ENCODE assay signal across 14 cellular contexts in genomic region chr19:40584007-40584406, GRCh38. TPM values are rescaled to one million over a fixed set of nuclear protein-coding genes. Genes with fewer than 3 reads are reported as not detected.
DNase-seq lines count a peak whose midpoint lies in the region; ATAC-seq, FAIRE-seq and TF ChIP-seq lines count a peak whose summit lies in the region.
"Had no signal": no experiment of that assay in that cellular context is flagged by ENCODE, and none has a peak within 500 bp of the region (broad histone marks: within the 10 kb centered on the region; RNA-seq: fewer than 3 reads in every experiment).

No MANE protein-coding gene starts in this region.

- H3K9me3 Mint-ChIP-seq in GM23338, result no peaks in the 10 kb centered on the region

- DNase-seq in GM23338 (ENCODE audit: low spot score), result peak; percentile 51
- no peak for DNase-seq in WERI-Rb-1
- no peak for DNase-seq in keratinocyte (ENCODE audit: low read depth, low spot score)
- DNase-seq in H7, result no peak
- no peak for DNase-seq in ascending aorta (ENCODE audit: low spot score in 2 of 2)
- DNase-seq in NCI-H146 treated with DMSO at 0.1 percent for 48 hours (lab: John Stamatoyannopoulos, UW; ENCODE audit: unreplicated experiment), result no peak
- no peak for DNase-seq in NCI-H2227 treated with DMSO at 0.1 percent for 48 hours (lab: John Stamatoyannopoulos, UW)
- DNase-seq: activated CD4-positive, alpha-beta T cell treated with anti-CD3 and anti-CD28 coated beads for 4 hours; activated naive CD4-positive, alpha-beta T cell treated with anti-CD3 and anti-CD28 coated beads, Interleukin-2, amount 50 U/mL, for 16 hours; DMS79 treated with DMSO at 0.1 percent for 48 hours; KBM-7; mucosa of descending colon; NCI-H2171 treated with DMSO at 0.1 percent for 48 hours had no signal

- no peaks in the 10 kb centered on the region for H3K9me1 ChIP-seq in keratinocyte (ENCODE audit: control insufficient read depth, extremely low read depth, insufficient read depth, low read length)

- peak; percentile 42 to 59 for TF ChIP-seq CTCF in GM23338 (conservative IDR thresholded peaks at IDR 0.05; ENCODE audit: low read depth in 2 of 2)
- 0 out of 2 replicates have a peak, but pooled peaks have one; percentile 21 for TF ChIP-seq CTCF in WERI-Rb-1 (IDR thresholded peaks at IDR 0.05; ENCODE audit: low read depth, low read length)
- TF ChIP-seq CTCF in keratinocyte (optimal IDR thresholded peaks at IDR 0.05 in 1 of 3, IDR thresholded peaks at IDR 0.05 in 1 of 3, conservative IDR thresholded peaks at IDR 0.05 in 1 of 3; ENCODE audit: extremely low read depth in 1 of 3, insufficient read depth in 2 of 3, low read length in 3 of 3), result peak in 2 of 3 experiments; percentile 17 to 39
- TF ChIP-seq CTCF in ascending aorta (IDR thresholded peaks at IDR 0.05), result no peak

- dilution Hi-C loops in keratinocyte (cut with MboI; ENCODE audit: extremely low pct_ligation_motif_present, low sequenced_read_pairs), result no loop called here

- H2AFZ ChIP-seq in GM23338, result no peak overlapping the region
- H2AFZ ChIP-seq in keratinocyte (ENCODE audit: control insufficient read depth, low read length), result no peak overlapping the region

- peaks cover 72 to 95% (median 85%) of the 10 kb centered on the region in 11 experiments for H3K36me3 ChIP-seq in BLaER1 treated with 17β-estradiol and CSF1 and Interleukin-3, amounts not matched to agents 10 nM and 100 nM
- H3K36me3 ChIP-seq in GM23338 (ENCODE audit: insufficient read depth), result peaks cover 11% of the 10 kb centered on the region; the same call in 1 of the 2 replicates
- H3K36me3 ChIP-seq in WERI-Rb-1, result peaks cover 17% of the 10 kb centered on the region
- peaks cover 10 to 13% of the 10 kb centered on the region in 2 experiments for H3K36me3 ChIP-seq in keratinocyte (ENCODE audit: control insufficient read depth in 2 of 2, extremely low read depth in 1 of 2, insufficient read depth in 2 of 2, low read length in 2 of 2)
- peaks cover 10% of the 10 kb centered on the region for H3K36me3 ChIP-seq in H7 (replicated peaks; ENCODE audit: control insufficient read depth, insufficient read depth, low read length)
- H3K36me3 ChIP-seq in ascending aorta, result peaks cover 61 to 73% of the 10 kb centered on the region in 2 donors

- FAIRE-seq in keratinocyte (lab: Jason Lieb, UNC), result no peak

- peaks cover 0 to 10% (median 3%) of the 10 kb centered on the region in 11 experiments; a peak in 6 of 22 replicates for H4K20me1 ChIP-seq in BLaER1 treated with 17β-estradiol and CSF1 and Interleukin-3, amounts not matched to agents 10 nM and 100 nM
- H4K20me1 ChIP-seq in GM23338 (replicated peaks; ENCODE audit: insufficient read depth), result peaks cover 11% of the 10 kb centered on the region; the same call in 1 of the 2 replicates
- H4K20me1 ChIP-seq in keratinocyte (ENCODE audit: control insufficient read depth, extremely low read depth, insufficient read depth, low read length), result no peaks in the 10 kb centered on the region

- H3K4me1 ChIP-seq in BLaER1 treated with 17β-estradiol and CSF1 and Interleukin-3, amounts not matched to agents 10 nM and 100 nM, result peaks cover 70 to 100% (median 91%) of the 10 kb centered on the region in 10 experiments
- H3K4me1 ChIP-seq in GM23338 (ENCODE audit: insufficient read depth) (no peaks in the 10 kb centered on the region), keratinocyte (ENCODE audit: control insufficient read depth, extremely low read depth, insufficient read depth, low read length) (peaks cover 11% of the 10 kb centered on the region), ascending aorta (no peaks in the 10 kb centered on the region)

- H3K79me2 ChIP-seq in GM23338 (replicated peaks; ENCODE audit: insufficient read depth) (no peaks in the 10 kb centered on the region), keratinocyte (ENCODE audit: control insufficient read depth, insufficient read depth, low read length) (no peaks in the 10 kb centered on the region)

- H3K4me2 ChIP-seq in BLaER1 treated with 17β-estradiol and CSF1 and Interleukin-3, amounts not matched to agents 10 nM and 100 nM, result peak overlapping the region in 10 of 11 experiments; percentile 87 to 99 (median 97); a peak in 20 of 22 replicates
- no peak overlapping the region for H3K4me2 ChIP-seq in GM23338
- H3K4me2 ChIP-seq in keratinocyte (ENCODE audit: control insufficient read depth, extremely low read depth, insufficient read depth, low read depth, low read length), result no peak overlapping the region

- intact Hi-C loops in ascending aorta (cut with DNase I), result no loop called here

- peaks cover 8% of the 10 kb centered on the region for H3K27me3 Mint-ChIP-seq in GM23338 (ENCODE audit: insufficient read depth, low read depth, poor library complexity)

- H3K4me1 Mint-ChIP-seq in GM23338, result no peaks in the 10 kb centered on the region

- H3K27ac Mint-ChIP-seq in GM23338, result no peak overlapping the region

- H3K36me3 Mint-ChIP-seq in GM23338 (ENCODE audit: low read depth), result peaks cover 45% of the 10 kb centered on the region

- H3K9me3 ChIP-seq in BLaER1 treated with 17β-estradiol and CSF1 and Interleukin-3, amounts not matched to agents 10 nM and 100 nM (replicated peaks in 1 of 11), result no peaks in the 10 kb centered on the region
- H3K9me3 ChIP-seq in WERI-Rb-1 (ENCODE audit: severe bottlenecking) (no peaks in the 10 kb centered on the region), keratinocyte (ENCODE audit: control insufficient read depth, low read depth, low read length) (no peaks in the 10 kb centered on the region), ascending aorta (no peaks in the 10 kb centered on the region)
- H3K9me3 ChIP-seq: mucosa of descending colon had no signal

- peak; percentile 64 for ATAC-seq in GM23338
- ATAC-seq: mucosa of descending colon had no signal

- H3K4me3 Mint-ChIP-seq in GM23338, result no peak overlapping the region

- 0 out of 2 replicates have a peak, but pooled peaks cover 4% of the 10 kb centered on the region for H3F3A ChIP-seq in GM23338 (replicated peaks; ENCODE audit: low read depth)

- H3K4me3 ChIP-seq in BLaER1 treated with 17β-estradiol and CSF1 and Interleukin-3, amounts not matched to agents 10 nM and 100 nM, result peak overlapping the region in 5 of 10 experiments; percentile 33 to 68 (median 51); a peak in 6 of 20 replicates
- no peak overlapping the region for H3K4me3 ChIP-seq in GM23338
- no peak overlapping the region for H3K4me3 ChIP-seq in WERI-Rb-1 (ENCODE audit: low read depth, low read length)
- H3K4me3 ChIP-seq in keratinocyte (ENCODE audit: control insufficient read depth in 2 of 3, extremely low read depth in 1 of 3, insufficient read depth in 2 of 3, low read depth in 1 of 3, low read length in 3 of 3), result no peak overlapping the region
- no peak overlapping the region for H3K4me3 ChIP-seq in H7 (ENCODE audit: insufficient read depth, low read depth, low read length)
- H3K4me3 ChIP-seq in ascending aorta, result no peak overlapping the region
- H3K4me3 ChIP-seq: mucosa of descending colon had no signal

- peak overlapping the region in 9 of 11 experiments; percentile 51 to 85 (median 80); a peak in 14 of 22 replicates for H3K9ac ChIP-seq in BLaER1 treated with 17β-estradiol and CSF1 and Interleukin-3, amounts not matched to agents 10 nM and 100 nM
- no peak overlapping the region for H3K9ac ChIP-seq in keratinocyte (ENCODE audit: control insufficient read depth, extremely low read depth, insufficient read depth, low read length)

- H3K27ac ChIP-seq in BLaER1 treated with 17β-estradiol and CSF1 and Interleukin-3, amounts not matched to agents 10 nM and 100 nM, result peak overlapping the region in 9 of 11 experiments; percentile 82 to 97 (median 90); a peak in 16 of 22 replicates
- no peak overlapping the region for H3K27ac ChIP-seq in GM23338 (ENCODE audit: low read depth)
- no peak overlapping the region for H3K27ac ChIP-seq in WERI-Rb-1
- H3K27ac ChIP-seq in keratinocyte (ENCODE audit: control insufficient read depth, insufficient read depth, low read length), result no peak overlapping the region
- no peak overlapping the region for H3K27ac ChIP-seq in ascending aorta

- no peaks in the 10 kb centered on the region for H3K27me3 ChIP-seq in BLaER1 treated with 17β-estradiol and CSF1 and Interleukin-3, amounts not matched to agents 10 nM and 100 nM
- H3K27me3 ChIP-seq in GM23338 (ENCODE audit: insufficient read depth) (no peaks in the 10 kb centered on the region), WERI-Rb-1 (ENCODE audit: insufficient read depth, low read depth, severe bottlenecking) (no peaks in the 10 kb centered on the region), keratinocyte (ENCODE audit: control insufficient read depth, extremely low read depth, insufficient read depth, low read length) (no peaks in the 10 kb centered on the region), H7 (ENCODE audit: control insufficient read depth, insufficient read depth, low read length) (no peaks in the 10 kb centered on the region), ascending aorta (no peaks in the 10 kb centered on the region)

- no peaks in the 10 kb centered on the region for H3K9me2 ChIP-seq in GM23338 (ENCODE audit: insufficient read depth)

TF ChIP-seq in GM23338, 12 proteins besides CTCF, POLR2A, EP300 and RAD21 (continues in another document):
- no peak for TF ChIP-seq CREB1 (CRISPR knock-in tag; IDR thresholded peaks at IDR 0.05; ENCODE audit: low read depth)

RNA-seq across cellular contexts. Expression of gene SHKBP1, which starts 7.3 kb away (rescaled TPM):
- total RNA-seq in GM23338 (2014; rRNA removed; shearing (Covaris generic)), result 60.0 and 63.2 TPM in 2 replicates
- polyA plus RNA-seq in GM23338 (2016; fragmentation: Nextera tagmentation; extraction: Ambion mirVana) (69.8 and 74.6 TPM in 2 replicates), keratinocyte (20.2 to 41.3 TPM (median 27.2 TPM) in 3 replicates)
- 27.1 TPM for polyA plus RNA-seq in keratinocyte (2011; ENCODE audit: low read depth)
- polyA plus RNA-seq in keratinocyte (2011; cell fraction: cytosol; rRNA removed), result 25.3 and 42.4 TPM in 2 replicates
- polyA plus RNA-seq in keratinocyte (2011; cell fraction: nucleus; rRNA removed), result 36.2 and 53.8 TPM in 2 replicates
- 45.0 and 60.3 TPM in 2 replicates for polyA plus RNA-seq in keratinocyte (2012; ENCODE audit: low replicate concordance)
- 50.2 to 86.6 TPM (median 52.0 TPM) in 3 replicates for polyA minus RNA-seq in keratinocyte
- polyA minus RNA-seq in keratinocyte (2011; cell fraction: cytosol; rRNA and poly(A)+ RNA removed), result 144 TPM
- polyA minus RNA-seq in keratinocyte (2011; cell fraction: nucleus; rRNA and poly(A)+ RNA removed), result 31.9 and 39.0 TPM in 2 replicates
- 52.3 and 58.2 TPM in 2 replicates for total RNA-seq in H7 (2014; rRNA removed; shearing (Covaris generic))
- total RNA-seq in ascending aorta, result 192 TPM

RNA-seq across cellular contexts. Expression of gene LTBP4, which starts 17.2 kb away (rescaled TPM):
- 53.2 and 65.0 TPM in 2 replicates for total RNA-seq in GM23338 (2014; rRNA removed; shearing (Covaris generic))
- polyA plus RNA-seq in GM23338 (2016; fragmentation: Nextera tagmentation; extraction: Ambion mirVana) (48.4 and 50.3 TPM in 2 replicates), keratinocyte (25.9 to 48.0 TPM (median 29.6 TPM) in 3 replicates)
- polyA plus RNA-seq in keratinocyte (2011; ENCODE audit: low read depth), result 18.4 TPM
- polyA plus RNA-seq in keratinocyte (2011; cell fraction: cytosol; rRNA removed), result 16.2 and 40.9 TPM in 2 replicates
- 171 and 248 TPM in 2 replicates for polyA plus RNA-seq in keratinocyte (2011; cell fraction: nucleus; rRNA removed)
- 67.3 and 104 TPM in 2 replicates for polyA plus RNA-seq in keratinocyte (2012; ENCODE audit: low replicate concordance)
- polyA minus RNA-seq in keratinocyte, result 23.7 to 113 TPM (median 33.0 TPM) in 3 replicates
- polyA minus RNA-seq in keratinocyte (2011; cell fraction: cytosol; rRNA and poly(A)+ RNA removed), result 63.9 TPM
- 56.5 and 60.9 TPM in 2 replicates for polyA minus RNA-seq in keratinocyte (2011; cell fraction: nucleus; rRNA and poly(A)+ RNA removed)
- total RNA-seq in H7 (2014; rRNA removed; shearing (Covaris generic)), result 54.6 and 83.1 TPM in 2 replicates
- total RNA-seq in ascending aorta, result 691 TPM

Comparison
In these comparisons a context has a peak if more than half of its experiments do, and no peak if none do; other contexts are left out.
1. H3K27ac ChIP-seq: peak in BLaER1 treated with 17β-estradiol and CSF1 and Interleukin-3, amounts not matched to agents 10 nM and 100 nM (9 of 11); none in GM23338 (single experiment), WERI-Rb-1 (single experiment), keratinocyte (single experiment) and ascending aorta (0 of 2).
2. H3K4me2 ChIP-seq: peak in BLaER1 treated with 17β-estradiol and CSF1 and Interleukin-3, amounts not matched to agents 10 nM and 100 nM (10 of 11); none in GM23338 (single experiment) and keratinocyte (single experiment).
3. CTCF ChIP-seq: peak in GM23338 (2 of 2), WERI-Rb-1 (single experiment) and keratinocyte (2 of 3); none in ascending aorta (0 of 3).